11 cellular contexts compared by ENCODE assay signal in genomic region chr3:53753518-53754183, GRCh38.
DNase-seq lines count a peak whose midpoint lies in the region; ATAC-seq and TF ChIP-seq lines count a peak whose summit lies in the region.
"Had no signal": no experiment of that assay in that cellular context is flagged by ENCODE, and none has a peak within 500 bp of the region (broad histone marks: within the 10 kb centered on the region; RNA-seq: fewer than 3 reads in every experiment).

No MANE protein-coding gene starts in this region.

- H3K36me3 Mint-ChIP-seq in natural killer cell (no peaks in the 10 kb centered on the region), HFFc6 (ENCODE audit: low read depth) (no peaks in the 10 kb centered on the region)

- H3K4me3 ChIP-seq in GM23248, result no peak overlapping the region
- H3K4me3 ChIP-seq: heart right ventricle had no signal

- H3K4me1 ChIP-seq in GM23248 (ENCODE audit: insufficient read depth), result no peaks in the 10 kb centered on the region

- no peak overlapping the region for H3K27ac ChIP-seq in GM23248

- no peak overlapping the region for H2AFZ ChIP-seq in GM23248

- no peaks in the 10 kb centered on the region for H3K79me2 ChIP-seq in GM23248 (ENCODE audit: insufficient read depth)

- no peak overlapping the region for H3K9ac ChIP-seq in GM23248

- in situ Hi-C loops in GM23248 (cut with MboI), result no loop called here

- H3K27me3 Mint-ChIP-seq in natural killer cell (ENCODE audit: low read depth in 2 of 2) (peaks cover 0 to 5% of the 10 kb centered on the region in 2 donors), HFFc6 (ENCODE audit: insufficient read depth) (peaks cover 20% of the 10 kb centered on the region)

- H3K4me3 Mint-ChIP-seq in natural killer cell (peak overlapping the region; percentile 49), HFFc6 (no peak overlapping the region)
- H3K4me3 Mint-ChIP-seq: nephron had no signal

- H3K4me1 Mint-ChIP-seq in natural killer cell (peaks cover 18 to 20% of the 10 kb centered on the region in 2 donors), HFFc6 (ENCODE audit: low read depth) (no peaks in the 10 kb centered on the region)
- H3K4me1 Mint-ChIP-seq: nephron had no signal

- no peaks in the 10 kb centered on the region for H4K20me1 ChIP-seq in GM23248 (ENCODE audit: insufficient read depth)

- H3F3A ChIP-seq in GM23248 (ENCODE audit: insufficient read depth), result no peaks in the 10 kb centered on the region

- 76 to 80% methylated on average over 9 of the region's 9 CpGs for WGBS in GM23248 (ENCODE audit: low coverage in 1 of 2, low lambda C conversion rate in 2 of 2, missing lambda C conversion rate in 2 of 2), 2 experiments

- no peak for TF ChIP-seq CTCF in natural killer cell (IDR thresholded peaks at IDR 0.05)
- TF ChIP-seq CTCF in HFFc6 (IDR thresholded peaks at IDR 0.05), result no peak

- 0 out of 2 replicates have a peak, but pooled peaks cover 4% of the 10 kb centered on the region for H3K27me3 ChIP-seq in GM23248 (replicated peaks; ENCODE audit: insufficient read depth)

- H3K9me3 ChIP-seq in GM23248 (ENCODE audit: low read depth), result no peaks in the 10 kb centered on the region
- H3K9me3 ChIP-seq: heart right ventricle had no signal

- peak; percentile 33 for ATAC-seq in GM21515 (IDR thresholded peaks at IDR 0.05; ENCODE audit: unreplicated experiment)
- peak; percentile 73 to 83 (median 83) for ATAC-seq in natural killer cell

- DNase-seq in activated CD4-positive, alpha-beta T cell treated with anti-CD3 and anti-CD28 coated beads for 48 hours, result peak; percentile 5
- DNase-seq in activated CD4-positive, alpha-beta T cell treated with anti-CD3 and anti-CD28 coated beads, Interleukin-2, amount 50 U/mL, for 1 hour, result no peak
- peak; percentile 36 for DNase-seq in RPMI8226
- DNase-seq in natural killer cell, result no peak
- no peak for DNase-seq in HFFc6
- no peak for DNase-seq in T1000 (lab: John Stamatoyannopoulos, UW)
- DNase-seq in GM23248, result no peak
- DNase-seq: heart right ventricle, NCI-H345 had no signal

- H3K4me2 ChIP-seq in GM23248 (ENCODE audit: unreplicated experiment), result no peak overlapping the region

- intact Hi-C loops in natural killer cell (cut with micrococcal nuclease), result no loop called here

- no peaks in the 10 kb centered on the region for H3K9me3 Mint-ChIP-seq in natural killer cell
- H3K9me3 Mint-ChIP-seq in HFFc6, result no peaks in the 10 kb centered on the region
- H3K9me3 Mint-ChIP-seq: nephron had no signal

- no peaks in the 10 kb centered on the region for H3K36me3 ChIP-seq in GM23248 (ENCODE audit: low read depth)
- H3K36me3 ChIP-seq: heart right ventricle had no signal

- H3K27ac Mint-ChIP-seq in natural killer cell, result peak overlapping the region; percentile 25 to 42
- H3K27ac Mint-ChIP-seq in HFFc6, result no peak overlapping the region
- H3K27ac Mint-ChIP-seq: nephron had no signal

- no peaks in the 10 kb centered on the region for H3K9me2 ChIP-seq in GM23248 (ENCODE audit: insufficient read depth)

Comparison
In these comparisons a context has a peak if more than half of its experiments do, and no peak if none do; other contexts are left out.
1. DNase-seq: peak in activated CD4-positive, alpha-beta T cell treated with anti-CD3 and anti-CD28 coated beads for 48 hours (single experiment) and RPMI8226 (single experiment); none in activated CD4-positive, alpha-beta T cell treated with anti-CD3 and anti-CD28 coated beads, Interleukin-2, amount 50 U/mL, for 1 hour (single experiment), natural killer cell (single experiment), HFFc6 (single experiment), T1000 (single experiment) and GM23248 (single experiment).